ENCODE assay signal across 29 cellular contexts in the genomic region with DNA sequence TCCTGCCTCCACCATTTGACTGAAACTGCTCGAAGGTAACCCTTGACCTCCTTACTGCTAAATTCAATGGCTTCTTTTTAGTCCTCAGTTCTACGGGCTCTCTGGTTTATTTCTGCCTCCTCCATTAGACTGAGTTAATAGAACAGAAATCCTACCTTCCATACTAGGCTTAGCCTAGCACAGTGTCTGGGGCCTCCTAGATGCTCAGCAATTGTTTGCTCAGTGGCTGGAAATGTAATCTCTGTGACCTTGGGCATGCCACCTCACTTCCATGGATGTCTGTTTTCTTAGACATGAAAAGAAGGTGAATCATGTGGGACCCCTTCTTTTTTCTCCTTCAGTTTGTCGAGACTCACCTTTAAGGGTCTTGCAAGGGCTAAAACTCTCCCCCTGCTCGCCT. TPM values are rescaled to one million over a fixed set of nuclear protein-coding genes. Genes with fewer than 3 reads are reported as not detected.
DNase-seq lines count a peak whose midpoint lies in the region; ATAC-seq, FAIRE-seq and TF ChIP-seq lines count a peak whose summit lies in the region.
"Had no signal": no experiment of that assay in that cellular context is flagged by ENCODE, and none has a peak within 500 bp of the region (broad histone marks: within the 10 kb centered on the region; RNA-seq: fewer than 3 reads in every experiment).

No MANE protein-coding gene starts in this region.

- H3K9me3 Mint-ChIP-seq in endothelial cell (ENCODE audit: unreplicated experiment) (no peaks in the 10 kb centered on the region), progenitor cell of endocrine pancreas (ENCODE audit: low read depth) (no peaks in the 10 kb centered on the region)
- H3K9me3 Mint-ChIP-seq: CD4-positive, alpha-beta memory T cell; CD4-positive, CD25-positive, alpha-beta regulatory T cell; CD8-positive, alpha-beta memory T cell had no signal

- in situ Hi-C loops in HepG2 (cut with HindIII; ENCODE audit: extremely low pct_ligation_motif_present, low pct_unique_long_range_greater_than_20kb): no loop called here

- no peak overlapping the region for H3K9ac ChIP-seq in HepG2 (ENCODE audit: insufficient read depth, low read depth, low read length)
- H3K9ac ChIP-seq: BLaER1 had no signal

- POLR2A ChIA-PET in HepG2 (lab: Yijun Ruan, JAX): interaction anchor here (1.0 to 1.6 kb wide), 2 partner anchors 25 to 82 kb away, joined by 5 to 7 read pairs; a partner anchor contains a TSS

- H3K4me1 Mint-ChIP-seq in endothelial cell (ENCODE audit: unreplicated experiment) (peaks cover 26% of the 10 kb centered on the region), progenitor cell of endocrine pancreas (ENCODE audit: low read depth) (peaks cover 5% of the 10 kb centered on the region)

- no peaks in the 10 kb centered on the region for H3K9me3 ChIP-seq in HepG2 (ENCODE audit: low read length)
- no peaks in the 10 kb centered on the region for H3K9me3 ChIP-seq in right lobe of liver
- no peaks in the 10 kb centered on the region for H3K9me3 ChIP-seq in upper lobe of left lung
- H3K9me3 ChIP-seq: A549, BE2C, BLaER1 had no signal

- H3K4me3 ChIP-seq in HepG2 (replicated peaks in 1 of 3; ENCODE audit: insufficient read depth in 1 of 3, low read depth in 2 of 3, low read length in 3 of 3): no peak overlapping the region
- H3K4me3 ChIP-seq in right lobe of liver: no peak overlapping the region
- no peak overlapping the region for H3K4me3 ChIP-seq in upper lobe of left lung
- H3K4me3 ChIP-seq: A549, BLaER1, GM12878 had no signal

- no peak for TF ChIP-seq RAD21 in HepG2 (CRISPR knock-in tag; IDR thresholded peaks at IDR 0.05)

- H4K20me1 ChIP-seq in HepG2 (ENCODE audit: insufficient read depth, low read length): no peaks in the 10 kb centered on the region
- H4K20me1 ChIP-seq: BLaER1 had no signal

- no TSS peak for BruUV-seq in HepG2 (replicated peaks; lab: Mats Ljungman, UMichigan)

- H3K4me1 ChIP-seq in HepG2 (ENCODE audit: insufficient read depth, low read length) (peaks cover 48% of the 10 kb centered on the region), right lobe of liver (no peaks in the 10 kb centered on the region), upper lobe of left lung (peaks cover 7 to 16% (median 14%) of the 10 kb centered on the region in 4 donors)
- H3K4me1 ChIP-seq: A549, BE2C, BLaER1 had no signal

- H3K36me3 ChIP-seq in HepG2 (replicated peaks in 1 of 2; ENCODE audit: control insufficient read depth in 1 of 2, insufficient read depth in 2 of 2, low read length in 2 of 2) (peaks cover 4 to 14% of the 10 kb centered on the region in 2 experiments; a peak in 4 of 5 replicates), right lobe of liver (peaks cover 0 to 34% (median 0%) of the 10 kb centered on the region in 4 donors), upper lobe of left lung (peaks cover 0 to 58% (median 16%) of the 10 kb centered on the region in 4 donors)

- DNase-seq in HepG2 (ENCODE audit: low spot score): peak; percentile 57
- no peak for DNase-seq in right lobe of liver
- DNase-seq in endothelial cell (ENCODE audit: low spot score): no peak
- no peak for DNase-seq in progenitor cell of endocrine pancreas (ENCODE audit: low spot score, unreplicated experiment)
- no peak for DNase-seq in upper lobe of left lung
- DNase-seq in activated CD8-positive, alpha-beta memory T cell treated with anti-CD3 and anti-CD28 coated beads, Interleukin-2, amount 50 U/mL, for 4 hours: no peak
- no peak for DNase-seq in H4 (ENCODE audit: low spot score)
- no peak for DNase-seq in activated gamma-delta T cell treated with Interleukin-2 at 50 U/mL for 16 hours
- DNase-seq: BE2C; C1 segment of cervical spinal cord; CD4-positive, alpha-beta memory T cell; CD4-positive, CD25-positive, alpha-beta regulatory T cell; CD8-positive, alpha-beta memory T cell; COR-L47; DMS 273 treated with DMSO at 0.1 percent for 48 hours; DMS153; DMS53; DMS79; DND-41; EL; GDM1 had no signal

- H2AFZ ChIP-seq in HepG2 (ENCODE audit: low read length): no peak overlapping the region

- H3K27me3 ChIP-seq in HepG2 (ENCODE audit: control insufficient read depth in 1 of 2, insufficient read depth in 2 of 2, low read length in 2 of 2): no peaks in the 10 kb centered on the region
- no peaks in the 10 kb centered on the region for H3K27me3 ChIP-seq in right lobe of liver
- H3K27me3 ChIP-seq in upper lobe of left lung: no peaks in the 10 kb centered on the region
- H3K27me3 ChIP-seq: BE2C, BLaER1 had no signal

- no peaks in the 10 kb centered on the region for H3K79me2 ChIP-seq in HepG2 (ENCODE audit: insufficient read depth, low read length)

- H3K27me3 Mint-ChIP-seq in endothelial cell (ENCODE audit: unreplicated experiment) (peaks cover 7% of the 10 kb centered on the region), progenitor cell of endocrine pancreas (no peaks in the 10 kb centered on the region)
- H3K27me3 Mint-ChIP-seq: CD4-positive, alpha-beta memory T cell; CD4-positive, CD25-positive, alpha-beta regulatory T cell; CD8-positive, alpha-beta memory T cell had no signal

- peak; percentile 36 for FAIRE-seq in HepG2 (lab: Jason Lieb, UNC)
- FAIRE-seq: A549, GM12878, GM12892, GM18507 had no signal

- no peak overlapping the region for H3K27ac Mint-ChIP-seq in endothelial cell (ENCODE audit: unreplicated experiment)
- H3K27ac Mint-ChIP-seq in progenitor cell of endocrine pancreas: peak overlapping the region; percentile 61
- H3K27ac Mint-ChIP-seq: CD14-positive monocyte; CD4-positive, CD25-positive, alpha-beta regulatory T cell had no signal

- peak; percentile 68 for ATAC-seq in HepG2
- ATAC-seq in right lobe of liver: no peak
- no peak for ATAC-seq in upper lobe of left lung (ENCODE audit: low FRiP score in 2 of 2)
- ATAC-seq: A549, GM12878 had no signal

- TF ChIP-seq POLR2A in HepG2 (IDR thresholded peaks at IDR 0.05; ENCODE audit: insufficient read depth in 1 of 2, low read depth in 2 of 2, low read length in 2 of 2) (no peak), right lobe of liver (IDR thresholded peaks at IDR 0.05) (no peak), upper lobe of left lung (IDR thresholded peaks at IDR 0.05) (no peak)

- CTCF ChIA-PET in HepG2 (lab: Yijun Ruan, JAX; ENCODE audit: low intra/inter-chr PET ratio, low total read pairs): no interaction called here

- no peak overlapping the region for H3K27ac ChIP-seq in HepG2 (ENCODE audit: extremely low read length, insufficient read depth, low read length)
- no peak overlapping the region for H3K27ac ChIP-seq in right lobe of liver
- H3K27ac ChIP-seq in upper lobe of left lung: peak overlapping the region in 3 of 4 donors; percentile 7 to 73 (median 51)
- H3K27ac ChIP-seq: 22Rv1, A549, BLaER1 had no signal

- H3K4me2 ChIP-seq in HepG2 (ENCODE audit: low read depth, low read length): peak overlapping the region; percentile 22
- H3K4me2 ChIP-seq: A549, BLaER1 had no signal

- 63% methylated on average over 4 of the region's 4 CpGs for WGBS in HepG2 (ENCODE audit: low lambda C conversion rate)
- 98% methylated on average over 4 of the region's 4 CpGs for WGBS in right lobe of liver (ENCODE audit: insufficient coverage, low coverage, low lambda C conversion rate, missing lambda C conversion rate)
- 89 to 100% methylated on average over 4 of the region's 4 CpGs for WGBS in upper lobe of left lung, 2 donors

- H3K4me3 Mint-ChIP-seq in endothelial cell (ENCODE audit: unreplicated experiment) (peak overlapping the region; percentile 19), progenitor cell of endocrine pancreas (ENCODE audit: low read depth) (no peak overlapping the region)
- H3K4me3 Mint-ChIP-seq: CD14-positive monocyte; CD4-positive, alpha-beta memory T cell; CD4-positive, CD25-positive, alpha-beta regulatory T cell; CD8-positive, alpha-beta memory T cell had no signal

- H3K36me3 Mint-ChIP-seq in endothelial cell (ENCODE audit: low read depth, unreplicated experiment) (peaks cover 25% of the 10 kb centered on the region), progenitor cell of endocrine pancreas (ENCODE audit: insufficient read depth) (peaks cover 21% of the 10 kb centered on the region)

- TF ChIP-seq CTCF in HepG2 (CRISPR knock-in tag; IDR thresholded peaks at IDR 0.05) (no peak), right lobe of liver (IDR thresholded peaks at IDR 0.05) (no peak), endothelial cell (IDR thresholded peaks at IDR 0.05; ENCODE audit: unreplicated experiment) (no peak), progenitor cell of endocrine pancreas (IDR thresholded peaks at IDR 0.05; ENCODE audit: unreplicated experiment) (no peak), upper lobe of left lung (IDR thresholded peaks at IDR 0.05) (no peak)

- TF ChIP-seq EP300 in HepG2 (IDR thresholded peaks at IDR 0.05; ENCODE audit: low read depth in 2 of 2, low read length in 2 of 2) (peak in 1 of 2 experiments; percentile 55; a peak in 2 of 4 replicates), HepG2 (CRISPR knock-in tag; IDR thresholded peaks at IDR 0.05; ENCODE audit: borderline replicate concordance) (no peak; the same call in 1 of the 2 replicates), upper lobe of left lung (IDR thresholded peaks at IDR 0.05) (no peak)

- intact Hi-C loops in HepG2 (cut with micrococcal nuclease; ENCODE audit: unreplicated experiment) (no loop called here), right lobe of liver (cut with DNase I) (no loop called here)

RNA-seq across cellular contexts. Expression of a gene that starts 19.7 kb away (rescaled TPM):
- total RNA-seq in HepG2 (2016; rRNA removed; fragmentation: Illumina TruSeq; extraction: Trizol): 0.04 and 0.08 TPM in 2 replicates
- not detected in 2 replicates for total RNA-seq in HepG2 (2016; cell fraction: cytosol; rRNA removed; fragmentation: Illumina TruSeq; extraction: Trizol; ENCODE audit: low read depth)
- 0.10 and 0.11 TPM in 2 replicates for total RNA-seq in HepG2 (2016; cell fraction: insoluble cytoplasmic fraction; rRNA removed; fragmentation: Illumina TruSeq; extraction: Trizol)
- total RNA-seq in HepG2 (2016; cell fraction: membrane; rRNA removed; fragmentation: Illumina TruSeq; extraction: Trizol): not detected in 2 replicates
- not detected in 2 replicates for total RNA-seq in HepG2 (2016; cell fraction: nucleus; rRNA removed; fragmentation: Illumina TruSeq; extraction: Trizol)
- polyA plus RNA-seq in HepG2 (2011; rRNA removed): 0.48 and 0.58 TPM in 2 replicates
- polyA plus RNA-seq in HepG2 (2011; cell fraction: cytosol; rRNA removed): 0.31 and 0.54 TPM in 2 replicates
- polyA plus RNA-seq in HepG2 (2011; cell fraction: nucleus; rRNA removed): 0.52 and 0.95 TPM in 2 replicates
- polyA plus RNA-seq in HepG2 (2012): 0.24 and 0.31 TPM in 2 replicates
- not detected in 2 replicates for polyA plus RNA-seq in HepG2 (2016; cell fraction: cytosol; fragmentation: Illumina TruSeq; extraction: Trizol; ENCODE audit: low read depth)
- not detected in 2 replicates for polyA plus RNA-seq in HepG2 (2016; cell fraction: insoluble cytoplasmic fraction; fragmentation: Illumina TruSeq; extraction: Trizol; ENCODE audit: low read depth)
- polyA plus RNA-seq in HepG2 (2016; cell fraction: membrane; fragmentation: Illumina TruSeq; extraction: Trizol; ENCODE audit: low read depth): 0.12 TPM in 1 of 2 replicates, not detected in the other
- polyA plus RNA-seq in HepG2 (2016; cell fraction: nucleus; fragmentation: Illumina TruSeq; extraction: Trizol; ENCODE audit: insufficient read depth, low read depth): 0.16 TPM in 1 of 2 replicates, not detected in the other
- polyA minus RNA-seq in HepG2 (2011; rRNA and poly(A)+ RNA removed; ENCODE audit: low replicate concordance): 0.28 TPM in 1 of 2 replicates, not detected in the other
- polyA minus RNA-seq in HepG2 (2011; cell fraction: cytosol; rRNA and poly(A)+ RNA removed): not detected in 2 replicates
- 0.26 and 0.50 TPM in 2 replicates for polyA minus RNA-seq in HepG2 (2011; cell fraction: nucleus; rRNA and poly(A)+ RNA removed)
- under 1 TPM in 5 of 6 experiments, not detected in 1; 0.09 to 0.43 (median 0.21) TPM for total RNA-seq in right lobe of liver
- total RNA-seq in endothelial cell (ENCODE audit: unreplicated experiment): 6.6 TPM
- total RNA-seq in progenitor cell of endocrine pancreas: 0.20 and 0.38 TPM in 2 replicates
- total RNA-seq in upper lobe of left lung: 1 to 10 TPM; 1.2 to 6.6 (median 4.6) TPM
- total RNA-seq in H4 (2014; rRNA removed; shearing (Covaris generic)): 0.15 and 0.23 TPM in 2 replicates
- total RNA-seq: CD4-positive, alpha-beta memory T cell; CD4-positive, CD25-positive, alpha-beta regulatory T cell; Daoy had no signal
- polyA plus RNA-seq: CD14-positive monocyte; CD4-positive, alpha-beta memory T cell; CD4-positive, CD25-positive, alpha-beta regulatory T cell; CD8-positive, alpha-beta memory T cell had no signal

Comparison
In these comparisons a context has a peak if more than half of its experiments do, and no peak if none do; other contexts are left out.
1. H3K27ac ChIP-seq: peak in upper lobe of left lung (3 of 4); none in HepG2 (single experiment) and right lobe of liver (0 of 3).